13 cellular contexts compared by ENCODE assay signal in genomic region chr20:41161886-41162285, GRCh38. TPM values are rescaled to one million over a fixed set of nuclear protein-coding genes. Genes with fewer than 3 reads are reported as not detected.
DNase-seq lines count a peak whose midpoint lies in the region; ATAC-seq and TF ChIP-seq lines count a peak whose summit lies in the region.
"Had no signal": no experiment of that assay in that cellular context is flagged by ENCODE, and none has a peak within 500 bp of the region (broad histone marks: within the 10 kb centered on the region; RNA-seq: fewer than 3 reads in every experiment).

No MANE protein-coding gene starts in this region.

- no peaks in the 10 kb centered on the region for H3K27me3 Mint-ChIP-seq in stimulated activated naive CD8-positive, alpha-beta T cell treated with anti-CD3 and anti-CD28 coated beads, Interleukin-15, Interleukin-2, amounts not matched to agents 100 ng/mL and 50 ng/mL, for 24 hours
- H3K27me3 Mint-ChIP-seq in activated CD8-positive, alpha-beta T cell treated with anti-CD3 and anti-CD28 coated beads, Interleukin-2, amount 10 ng/mL, durations not matched to agents 7 days and 5 days (ENCODE audit: low read depth), result no peaks in the 10 kb centered on the region
- H3K27me3 Mint-ChIP-seq: B cell had no signal

- H3K4me3 ChIP-seq in Karpas-422 (ENCODE audit: low read length), result no peak overlapping the region

- CTCF ChIA-PET in activated CD8-positive, alpha-beta T cell treated with anti-CD3 and anti-CD28 coated beads, Interleukin-2, amount 10 ng/mL, durations not matched to agents 7 days and 5 days (lab: Charles Lee), result interaction anchor here (3.2 to 13.3 kb wide), 2 partner anchors 22 to 27 kb away, joined by 17 to 347 read pairs; partner anchors contain the start of gene PLCG1

- ATAC-seq in stimulated activated naive CD8-positive, alpha-beta T cell treated with anti-CD3 and anti-CD28 coated beads, Interleukin-15, Interleukin-2, amounts not matched to agents 100 U/mL and 50 U/mL, for 24 hours, result no peak
- no peak for ATAC-seq in activated CD8-positive, alpha-beta T cell treated with anti-CD3 and anti-CD28 coated beads, Interleukin-2, amount 10 ng/mL, durations not matched to agents 7 days and 5 days
- ATAC-seq in foreskin keratinocyte, result no peak
- no peak for ATAC-seq in GM21360 (IDR thresholded peaks at IDR 0.05; ENCODE audit: unreplicated experiment)
- ATAC-seq in GM21381 (IDR thresholded peaks at IDR 0.05; ENCODE audit: unreplicated experiment), result no peak
- ATAC-seq: SK-N-SH treated with all-trans-retinoic acid at 6 μM for 48 hours had no signal

- H3K27ac ChIP-seq in foreskin keratinocyte, result no peak overlapping the region
- no peak overlapping the region for H3K27ac ChIP-seq in Karpas-422 (ENCODE audit: low read length)

- no peaks in the 10 kb centered on the region for H3K9me2 ChIP-seq in Karpas-422 (replicated peaks; ENCODE audit: insufficient read depth, low read length)

- H3K9me3 ChIP-seq in Karpas-422 (ENCODE audit: low read length), result no peaks in the 10 kb centered on the region

- no peak overlapping the region for H3K4me3 Mint-ChIP-seq in stimulated activated naive CD8-positive, alpha-beta T cell treated with anti-CD3 and anti-CD28 coated beads, Interleukin-15, Interleukin-2, amounts not matched to agents 100 ng/mL and 50 ng/mL, for 24 hours
- no peak overlapping the region for H3K4me3 Mint-ChIP-seq in activated CD8-positive, alpha-beta T cell treated with anti-CD3 and anti-CD28 coated beads, Interleukin-2, amount 10 ng/mL, durations not matched to agents 7 days and 5 days
- H3K4me3 Mint-ChIP-seq: B cell had no signal

- H3K4me1 Mint-ChIP-seq in stimulated activated naive CD8-positive, alpha-beta T cell treated with anti-CD3 and anti-CD28 coated beads, Interleukin-15, Interleukin-2, amounts not matched to agents 100 ng/mL and 50 ng/mL, for 24 hours (ENCODE audit: low read depth), result peaks cover 82% of the 10 kb centered on the region
- peaks cover 92% of the 10 kb centered on the region for H3K4me1 Mint-ChIP-seq in activated CD8-positive, alpha-beta T cell treated with anti-CD3 and anti-CD28 coated beads, Interleukin-2, amount 10 ng/mL, durations not matched to agents 7 days and 5 days (ENCODE audit: low read depth)

- no peak overlapping the region for H3K4me2 ChIP-seq in Karpas-422 (ENCODE audit: low read depth, low read length, poor library complexity, severe bottlenecking)

- H2AFZ ChIP-seq in Karpas-422 (ENCODE audit: low read length), result no peak overlapping the region

- H3K9me3 Mint-ChIP-seq in stimulated activated naive CD8-positive, alpha-beta T cell treated with anti-CD3 and anti-CD28 coated beads, Interleukin-15, Interleukin-2, amounts not matched to agents 100 ng/mL and 50 ng/mL, for 24 hours, result no peaks in the 10 kb centered on the region
- no peaks in the 10 kb centered on the region for H3K9me3 Mint-ChIP-seq in activated CD8-positive, alpha-beta T cell treated with anti-CD3 and anti-CD28 coated beads, Interleukin-2, amount 10 ng/mL, durations not matched to agents 7 days and 5 days (ENCODE audit: insufficient read depth)

- H3K79me2 ChIP-seq in Karpas-422 (ENCODE audit: low read length), result peaks cover 20% of the 10 kb centered on the region

- no peaks in the 10 kb centered on the region for H3K27me3 ChIP-seq in foreskin keratinocyte
- no peaks in the 10 kb centered on the region for H3K27me3 ChIP-seq in Karpas-422 (ENCODE audit: low read length)

- DNase-seq in stimulated activated naive CD8-positive, alpha-beta T cell treated with anti-CD3 and anti-CD28 coated beads, Interleukin-15, Interleukin-2, amounts not matched to agents 100 U/mL and 50 U/mL, for 24 hours, result no peak
- DNase-seq in activated CD8-positive, alpha-beta T cell treated with anti-CD3 and anti-CD28 coated beads, Interleukin-2, amount 10 ng/mL, durations not matched to agents 7 days and 5 days, result no peak
- DNase-seq in foreskin keratinocyte, result no peak
- no peak for DNase-seq in NCI-H1417 (lab: John Stamatoyannopoulos, UW)
- DNase-seq in Karpas-422, result no peak
- DNase-seq: activated T-cell treated with anti-CD3 and anti-CD28 coated beads, Interleukin-2, amount 50 U/mL, for 48 hours; glutamatergic neuron; MV-4-11 had no signal

- peaks cover 72% of the 10 kb centered on the region for H3K36me3 Mint-ChIP-seq in stimulated activated naive CD8-positive, alpha-beta T cell treated with anti-CD3 and anti-CD28 coated beads, Interleukin-15, Interleukin-2, amounts not matched to agents 100 ng/mL and 50 ng/mL, for 24 hours (ENCODE audit: low read depth)
- peaks cover 92% of the 10 kb centered on the region for H3K36me3 Mint-ChIP-seq in activated CD8-positive, alpha-beta T cell treated with anti-CD3 and anti-CD28 coated beads, Interleukin-2, amount 10 ng/mL, durations not matched to agents 7 days and 5 days (ENCODE audit: low read depth)

- TF ChIP-seq CTCF in foreskin keratinocyte (conservative IDR thresholded peaks at IDR 0.05), result peak; percentile 18

- peak overlapping the region; percentile 76 for H3K27ac Mint-ChIP-seq in stimulated activated naive CD8-positive, alpha-beta T cell treated with anti-CD3 and anti-CD28 coated beads, Interleukin-15, Interleukin-2, amounts not matched to agents 100 ng/mL and 50 ng/mL, for 24 hours
- H3K27ac Mint-ChIP-seq in activated CD8-positive, alpha-beta T cell treated with anti-CD3 and anti-CD28 coated beads, Interleukin-2, amount 10 ng/mL, durations not matched to agents 7 days and 5 days, result peak overlapping the region; percentile 71
- H3K27ac Mint-ChIP-seq: B cell had no signal

- no peak overlapping the region for H3K9ac ChIP-seq in Karpas-422 (ENCODE audit: low read length)

- peaks cover 8% of the 10 kb centered on the region for H3K36me3 ChIP-seq in Karpas-422 (ENCODE audit: insufficient read depth, low read length)

- POLR2A ChIA-PET in activated CD8-positive, alpha-beta T cell treated with anti-CD3 and anti-CD28 coated beads, Interleukin-2, amount 10 ng/mL, durations not matched to agents 7 days and 5 days (lab: Charles Lee), result interaction anchor here (1.1 to 12.6 kb wide), 2 partner anchors 21 to 24 kb away, joined by 3 to 343 read pairs; partner anchors contain the start of gene PLCG1

- H4K20me1 ChIP-seq in Karpas-422 (ENCODE audit: insufficient read depth, low read depth, low read length), result no peaks in the 10 kb centered on the region; the same call in 1 of the 2 replicates

- H3K4me1 ChIP-seq in foreskin keratinocyte, result peaks cover 13% of the 10 kb centered on the region
- H3K4me1 ChIP-seq in Karpas-422 (ENCODE audit: low read length), result peaks cover 2% of the 10 kb centered on the region; the same call in 1 of the 2 replicates

RNA-seq across cellular contexts. Expression of gene PLCG1, which starts 24.5 kb away (rescaled TPM):
- 100 to 1,000 TPM; 395 to 406 TPM for total RNA-seq in activated CD8-positive, alpha-beta T cell treated with anti-CD3 and anti-CD28 coated beads, Interleukin-2, amount 10 ng/mL, durations not matched to agents 7 days and 5 days
- 53.5 and 58.9 TPM in 2 replicates for total RNA-seq in foreskin keratinocyte
- polyA plus RNA-seq in foreskin keratinocyte, result 25.1 and 29.0 TPM in 2 replicates
- total RNA-seq in Karpas-422 (2014; rRNA removed; shearing (Covaris generic); ENCODE audit: low replicate concordance), result 48.6 and 69.0 TPM in 2 replicates
